In genomic region chr2:3142210-3142609, GRCh38 we compare ENCODE assay signal across 12 cellular contexts.
"Had no signal": no experiment of that assay in that cellular context is flagged by ENCODE, and none has a peak within 500 bp of the region (broad histone marks: within the 10 kb centered on the region; RNA-seq: fewer than 3 reads in every experiment).

No MANE protein-coding gene starts in this region.

- H3K4me3 ChIP-seq: esophagus muscularis mucosa, lung, thyroid gland, uterus had no signal

- H3K9me3 ChIP-seq: esophagus muscularis mucosa, thyroid gland, uterus had no signal

- H3K27me3 ChIP-seq: thyroid gland, uterus had no signal

- H3K9me3 Mint-ChIP-seq: activated CD4-positive, alpha-beta memory T cell treated with anti-CD3 and anti-CD28 coated beads, Interleukin-2, amount 10 ng/mL, durations not matched to agents 7 days and 5 days; neural crest cell had no signal

- H3K4me1 Mint-ChIP-seq: activated CD4-positive, alpha-beta memory T cell treated with anti-CD3 and anti-CD28 coated beads, Interleukin-2, amount 10 ng/mL, durations not matched to agents 7 days and 5 days had no signal

- DNase-seq: activated CD4-positive, alpha-beta memory T cell treated with anti-CD3 and anti-CD28 coated beads, Interleukin-2, amount 10 ng/mL, durations not matched to agents 7 days and 5 days; activated effector memory CD4-positive, alpha-beta T cell treated with anti-CD3 and anti-CD28 coated beads, Interleukin-2, amount 50 U/mL, for 16 hours; activated T-cell treated with anti-CD3 and anti-CD28 coated beads, Interleukin-2, amount 50 U/mL, for 48 hours; amniotic stem cell; left colon; thyroid gland; uterus had no signal

- H3K36me3 Mint-ChIP-seq: activated naive CD8-positive, alpha-beta T cell had no signal

- H3K27me3 Mint-ChIP-seq: activated CD4-positive, alpha-beta memory T cell treated with anti-CD3 and anti-CD28 coated beads, Interleukin-2, amount 10 ng/mL, durations not matched to agents 7 days and 5 days; activated naive CD8-positive, alpha-beta T cell had no signal

- ATAC-seq: sciatic nerve had no signal

- H3K27ac ChIP-seq: esophagus muscularis mucosa, uterus had no signal

- H3K4me3 Mint-ChIP-seq: activated CD4-positive, alpha-beta memory T cell treated with anti-CD3 and anti-CD28 coated beads, Interleukin-2, amount 10 ng/mL, durations not matched to agents 7 days and 5 days; activated naive CD8-positive, alpha-beta T cell; neural crest cell had no signal

- H3K4me1 ChIP-seq: esophagus muscularis mucosa, uterus had no signal

- H3K27ac Mint-ChIP-seq: activated CD4-positive, alpha-beta memory T cell treated with anti-CD3 and anti-CD28 coated beads, Interleukin-2, amount 10 ng/mL, durations not matched to agents 7 days and 5 days; activated naive CD8-positive, alpha-beta T cell had no signal

- H3K36me3 ChIP-seq: esophagus muscularis mucosa, thyroid gland, uterus had no signal
